16 cellular contexts compared by ENCODE assay signal in the genomic region with DNA sequence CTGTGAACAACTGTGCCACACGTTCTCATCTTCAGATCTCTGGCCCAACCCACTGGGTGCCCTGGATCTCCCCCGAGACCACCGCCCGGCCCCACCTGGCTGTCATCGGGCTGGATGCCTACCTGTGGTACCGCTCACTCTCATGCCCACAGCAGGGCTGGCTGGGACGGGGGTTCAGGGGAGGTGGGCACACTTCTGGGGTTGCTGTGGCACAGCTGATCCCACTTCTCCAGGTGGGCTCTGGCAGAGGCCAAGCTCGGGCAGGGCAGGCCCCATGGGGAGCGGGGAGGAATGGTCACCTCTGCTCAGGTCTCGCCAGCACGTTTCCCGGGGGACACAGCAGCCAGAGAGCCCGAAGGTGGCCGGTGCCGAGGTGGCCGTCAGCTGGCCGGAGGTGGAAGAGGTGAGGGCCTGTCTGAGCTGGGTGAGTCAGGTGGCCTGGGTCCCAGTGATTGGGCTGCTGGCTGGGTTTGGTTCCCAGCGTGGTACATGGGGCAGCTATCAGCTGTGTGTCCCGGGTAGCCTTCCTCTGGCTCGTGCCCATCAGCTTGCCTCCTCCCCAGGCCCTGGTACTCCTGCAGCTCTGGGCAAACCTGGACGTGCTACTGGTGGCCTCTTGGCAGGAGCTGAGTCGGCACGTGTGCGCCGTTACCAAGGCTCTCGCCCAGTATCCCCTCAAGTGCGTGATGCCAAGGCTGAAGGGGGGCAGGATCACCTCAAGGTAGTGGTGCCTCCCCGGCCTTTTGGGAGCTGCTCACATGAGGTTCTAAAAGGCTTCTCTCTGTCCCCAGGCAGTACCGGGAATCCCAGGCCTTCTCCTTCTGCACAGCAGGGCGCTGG. TPM values are rescaled to one million over a fixed set of nuclear protein-coding genes. Genes with fewer than 3 reads are reported as not detected.
DNase-seq lines count a peak whose midpoint lies in the region; ATAC-seq and TF ChIP-seq lines count a peak whose summit lies in the region.
"Had no signal": no experiment of that assay in that cellular context is flagged by ENCODE, and none has a peak within 500 bp of the region (broad histone marks: within the 10 kb centered on the region; RNA-seq: fewer than 3 reads in every experiment).

No MANE protein-coding gene starts in this region.

- CTCF ChIA-PET in SK-N-SH (lab: Yijun Ruan, JAX) = interaction anchor here (1.4 to 4.4 kb wide), 2 partner anchors 8 to 14 kb away, joined by 3 to 40 read pairs; partner anchors contain the start of genes NUBP2 and SPSB3
- CTCF ChIA-PET in HCT116 (lab: Charles Lee) = interaction anchor here (1.3 to 1.7 kb wide), 2 partner anchors 7 to 69 kb away, joined by 3 to 9 read pairs; partner anchors contain the start of genes MAPK8IP3, NUBP2 and SPSB3

- H3K4me1 Mint-ChIP-seq in activated naive CD8-positive, alpha-beta T cell treated with anti-CD3 and anti-CD28 coated beads for 36 hours = peaks cover 7% of the 10 kb centered on the region
- H3K4me1 Mint-ChIP-seq in nephron = peaks cover 8% of the 10 kb centered on the region

- TF ChIP-seq CTCF in SK-N-SH (IDR thresholded peaks at IDR 0.05) = no peak
- no peak for TF ChIP-seq CTCF in HCT116 (IDR thresholded peaks at IDR 0.05 in 2 of 3, conservative IDR thresholded peaks at IDR 0.05 in 1 of 3; ENCODE audit: borderline replicate concordance in 1 of 3, insufficient read depth in 1 of 3, low read depth in 2 of 3, low read length in 2 of 3)
- no peak for TF ChIP-seq CTCF in nephron (IDR thresholded peaks at IDR 0.05; ENCODE audit: unreplicated experiment in 3 of 3)

- no peak for TF ChIP-seq POLR2A in HCT116 (IDR thresholded peaks at IDR 0.05; ENCODE audit: borderline replicate concordance, extremely low read depth, insufficient read depth, insufficient read length)

- H3K27me3 Mint-ChIP-seq in activated naive CD8-positive, alpha-beta T cell treated with anti-CD3 and anti-CD28 coated beads for 36 hours = peaks cover 3% of the 10 kb centered on the region
- no peaks in the 10 kb centered on the region for H3K27me3 Mint-ChIP-seq in nephron (ENCODE audit: low read depth)

- POLR2A ChIA-PET in SK-N-SH (lab: Yijun Ruan, JAX) (no interaction called here), HCT116 (lab: Charles Lee) (no interaction called here)

- ATAC-seq in SK-N-SH treated with all-trans-retinoic acid at 6 μM for 48 hours (no peak), HCT116 (no peak), GM19397 (IDR thresholded peaks at IDR 0.05; ENCODE audit: unreplicated experiment) (no peak)
- ATAC-seq: mucosa of descending colon had no signal

- RAD21 ChIA-PET in HCT116 (lab: Charles Lee; ENCODE audit: low non-redundant PET in 1 of 2, low total read pairs in 2 of 2, uncharacterized antibody in 2 of 2, unreplicated experiment in 2 of 2) = no interaction called here

- no peaks in the 10 kb centered on the region for H3K9me2 ChIP-seq in SK-N-SH
- H3K9me2 ChIP-seq in HCT116 (ENCODE audit: insufficient read depth) = no peaks in the 10 kb centered on the region

- peaks cover 11% of the 10 kb centered on the region for H3K36me3 Mint-ChIP-seq in activated naive CD8-positive, alpha-beta T cell treated with anti-CD3 and anti-CD28 coated beads for 36 hours
- peaks cover under 1% of the 10 kb centered on the region for H3K36me3 Mint-ChIP-seq in nephron (ENCODE audit: low read depth)

- H4K20me1 ChIP-seq in SK-N-SH (ENCODE audit: insufficient read depth) (peaks cover 6% of the 10 kb centered on the region; the same call in 1 of the 2 replicates), HCT116 (ENCODE audit: insufficient read depth) (no peaks in the 10 kb centered on the region; the same call in 1 of the 2 replicates)

- intact Hi-C loops in HCT116 (cut with micrococcal nuclease) = no loop called here

- H3K4me3 Mint-ChIP-seq in activated naive CD8-positive, alpha-beta T cell treated with anti-CD3 and anti-CD28 coated beads for 36 hours = peak overlapping the region; percentile 29
- peak overlapping the region; percentile 62 to 72 (median 72) for H3K4me3 Mint-ChIP-seq in nephron

- WGBS in SK-N-SH (ENCODE audit: low lambda C conversion rate) = 89% methylated on average over 21 of the region's 30 CpGs

- H3K79me2 ChIP-seq in SK-N-SH (ENCODE audit: insufficient read depth) = peaks cover 31% of the 10 kb centered on the region
- H3K79me2 ChIP-seq in HCT116 (ENCODE audit: insufficient read depth, low read length) = peaks cover 48% of the 10 kb centered on the region

- no peak overlapping the region for H2AFZ ChIP-seq in SK-N-SH (ENCODE audit: low read depth)
- no peak overlapping the region for H2AFZ ChIP-seq in HCT116 (ENCODE audit: low read depth, low read length, poor library complexity, severe bottlenecking)

- H3K4me3 ChIP-seq in SK-N-SH (ENCODE audit: low read depth in 2 of 2, low read length in 1 of 2) (no peak overlapping the region), HCT116 (replicated peaks in 1 of 2; ENCODE audit: low read depth in 1 of 2, low read length in 2 of 2) (no peak overlapping the region)
- H3K4me3 ChIP-seq: mucosa of descending colon had no signal

- no peaks in the 10 kb centered on the region for H3K9me3 Mint-ChIP-seq in activated naive CD8-positive, alpha-beta T cell treated with anti-CD3 and anti-CD28 coated beads for 36 hours
- no peaks in the 10 kb centered on the region for H3K9me3 Mint-ChIP-seq in nephron

- DNase-seq in SK-N-SH = no peak
- no peak for DNase-seq in HCT116 (ENCODE audit: low read depth, low spot score)
- no peak for DNase-seq in activated naive CD8-positive, alpha-beta T cell treated with anti-CD3 and anti-CD28 coated beads for 36 hours
- no peak for DNase-seq in DMS53 (lab: John Stamatoyannopoulos, UW)
- no peak for DNase-seq in NCI-H526 (lab: John Stamatoyannopoulos, UW)
- DNase-seq: 8988T, cortex of kidney, DMS 273 treated with DMSO at 0.1 percent for 48 hours, mucosa of descending colon, NCI-H1417, NCI-H69, SJCRH30 had no signal

- H3K36me3 ChIP-seq in SK-N-SH (replicated peaks in 1 of 2; ENCODE audit: control insufficient read depth in 1 of 2, insufficient read depth in 2 of 2, low read length in 1 of 2) (peaks cover 5 to 37% of the 10 kb centered on the region in 2 experiments), HCT116 (ENCODE audit: control insufficient read depth in 1 of 2, insufficient read depth in 2 of 2, low read length in 2 of 2) (peaks cover 0 to 8% of the 10 kb centered on the region in 2 experiments; a peak in 3 of 4 replicates)

- H3K27me3 ChIP-seq in SK-N-SH (ENCODE audit: insufficient read depth) = no peaks in the 10 kb centered on the region
- no peaks in the 10 kb centered on the region for H3K27me3 ChIP-seq in HCT116 (ENCODE audit: insufficient read depth, low read length)
- H3K27me3 ChIP-seq: SJCRH30 had no signal

- H3K27ac Mint-ChIP-seq in activated naive CD8-positive, alpha-beta T cell treated with anti-CD3 and anti-CD28 coated beads for 36 hours = no peak overlapping the region
- no peak overlapping the region for H3K27ac Mint-ChIP-seq in nephron

- no peak overlapping the region for H3K9ac ChIP-seq in SK-N-SH
- H3K9ac ChIP-seq in HCT116 (ENCODE audit: low read length) = no peak overlapping the region

- H3K27ac ChIP-seq in SK-N-SH (ENCODE audit: low read depth in 2 of 2, low read length in 1 of 2) = no peak overlapping the region
- peak overlapping the region; percentile 95; the same call in 1 of the 2 replicates for H3K27ac ChIP-seq in HCT116 (ENCODE audit: low read depth, low read length)
- H3K27ac ChIP-seq: SJCRH30 had no signal

- TF ChIP-seq RAD21 in SK-N-SH (IDR thresholded peaks at IDR 0.05; ENCODE audit: low read length) (no peak), HCT116 (IDR thresholded peaks at IDR 0.05; ENCODE audit: low read depth) (no peak)

- H3K4me1 ChIP-seq in SK-N-SH (ENCODE audit: control insufficient read depth in 1 of 2, insufficient read depth in 2 of 2, low read depth in 1 of 2, low read length in 1 of 2) (peaks cover 0 to 25% of the 10 kb centered on the region in 2 experiments; a peak in 2 of 4 replicates), HCT116 (ENCODE audit: control insufficient read depth in 1 of 2, insufficient read depth in 2 of 2, low read length in 2 of 2) (peaks cover 6 to 17% of the 10 kb centered on the region in 2 experiments)

- TF ChIP-seq EP300 in SK-N-SH (IDR thresholded peaks at IDR 0.05; ENCODE audit: borderline replicate concordance in 1 of 2, low read depth in 1 of 2, low read length in 1 of 2) = no peak

- no TSS peak for BruUV-seq in HCT116 (replicated peaks; lab: Mats Ljungman, UMichigan)

- H3K9me3 ChIP-seq in SK-N-SH (no peaks in the 10 kb centered on the region), HCT116 (ENCODE audit: control insufficient read depth in 1 of 2, insufficient read depth in 1 of 2, low read depth in 1 of 2, low read length in 2 of 2) (no peaks in the 10 kb centered on the region)
- H3K9me3 ChIP-seq: mucosa of descending colon, SJCRH30, thoracic aorta had no signal

- H3K4me2 ChIP-seq in SK-N-SH (0 out of 2 replicates have a peak overlapping the region, but pooled peaks have one; percentile 95), HCT116 (ENCODE audit: low read length) (no peak overlapping the region)

- H3F3A ChIP-seq in SK-N-SH (replicated peaks; ENCODE audit: insufficient read depth) = peaks cover 7% of the 10 kb centered on the region

RNA-seq across cellular contexts. Expression of gene MRPS34, which starts 2.3 kb away (rescaled TPM):
- polyA plus RNA-seq in SK-N-SH (2012; rRNA removed) = 127 and 156 TPM in 2 replicates
- polyA plus RNA-seq in SK-N-SH (2012; cell fraction: cytosol; rRNA removed) = 111 and 132 TPM in 2 replicates
- polyA plus RNA-seq in SK-N-SH (2012; cell fraction: nucleus; rRNA removed) = 95.4 and 157 TPM in 2 replicates
- total RNA-seq in HCT116 (2021; ENCODE audit: unreplicated experiment) = 200 TPM
- polyA plus RNA-seq in HCT116 (2012) = 167 and 191 TPM in 2 replicates
- total RNA-seq in activated naive CD8-positive, alpha-beta T cell treated with anti-CD3 and anti-CD28 coated beads for 36 hours = 100 to 1,000 TPM; 187 to 190 TPM

RNA-seq across cellular contexts. Expression of gene EME2, which starts 2.6 kb away (rescaled TPM):
- polyA plus RNA-seq in SK-N-SH (2012; rRNA removed) = 10.1 and 15.8 TPM in 2 replicates
- polyA plus RNA-seq in SK-N-SH (2012; cell fraction: cytosol; rRNA removed) = 1.6 and 2.3 TPM in 2 replicates
- polyA plus RNA-seq in SK-N-SH (2012; cell fraction: nucleus; rRNA removed) = 108 and 136 TPM in 2 replicates
- total RNA-seq in HCT116 (2021; ENCODE audit: unreplicated experiment) = 36.3 TPM
- 8.9 and 9.0 TPM in 2 replicates for polyA plus RNA-seq in HCT116 (2012)
- total RNA-seq in activated naive CD8-positive, alpha-beta T cell treated with anti-CD3 and anti-CD28 coated beads for 36 hours = 10 to 100 TPM; 17.2 to 20.1 TPM

RNA-seq across cellular contexts. Expression of gene NME3, which starts 3.9 kb away (rescaled TPM):
- 77.2 and 80.4 TPM in 2 replicates for polyA plus RNA-seq in SK-N-SH (2012; rRNA removed)
- polyA plus RNA-seq in SK-N-SH (2012; cell fraction: cytosol; rRNA removed) = 26.3 and 44.0 TPM in 2 replicates
- polyA plus RNA-seq in SK-N-SH (2012; cell fraction: nucleus; rRNA removed) = 300 and 459 TPM in 2 replicates
- total RNA-seq in HCT116 (2021; ENCODE audit: unreplicated experiment) = 103 TPM
- polyA plus RNA-seq in HCT116 (2012) = 79.3 and 90.1 TPM in 2 replicates
- total RNA-seq in activated naive CD8-positive, alpha-beta T cell treated with anti-CD3 and anti-CD28 coated beads for 36 hours = 10 to 100 TPM; 24.5 to 24.9 TPM

RNA-seq across cellular contexts. Expression of gene SPSB3, which starts 7.1 kb away (rescaled TPM):
- 40.6 and 41.6 TPM in 2 replicates for polyA plus RNA-seq in SK-N-SH (2012; rRNA removed)
- 8.8 and 17.6 TPM in 2 replicates for polyA plus RNA-seq in SK-N-SH (2012; cell fraction: cytosol; rRNA removed)
- polyA plus RNA-seq in SK-N-SH (2012; cell fraction: nucleus; rRNA removed) = 245 and 398 TPM in 2 replicates
- total RNA-seq in HCT116 (2021; ENCODE audit: unreplicated experiment) = 31.6 TPM
- 43.9 and 51.6 TPM in 2 replicates for polyA plus RNA-seq in HCT116 (2012)
- 10 to 100 TPM; 12.3 to 12.8 TPM for total RNA-seq in activated naive CD8-positive, alpha-beta T cell treated with anti-CD3 and anti-CD28 coated beads for 36 hours

RNA-seq across cellular contexts. Expression of gene NUBP2, which starts 7.5 kb away (rescaled TPM):
- 73.2 and 75.4 TPM in 2 replicates for polyA plus RNA-seq in SK-N-SH (2012; rRNA removed)
- polyA plus RNA-seq in SK-N-SH (2012; cell fraction: cytosol; rRNA removed) = 30.1 and 51.3 TPM in 2 replicates
- polyA plus RNA-seq in SK-N-SH (2012; cell fraction: nucleus; rRNA removed) = 98.8 and 129 TPM in 2 replicates
- 103 TPM for total RNA-seq in HCT116 (2021; ENCODE audit: unreplicated experiment)
- 75.2 and 77.9 TPM in 2 replicates for polyA plus RNA-seq in HCT116 (2012)
- total RNA-seq in activated naive CD8-positive, alpha-beta T cell treated with anti-CD3 and anti-CD28 coated beads for 36 hours = 10 to 100 TPM; 63.6 to 64.2 TPM
